Comparison of ENCODE assay signal across 25 cellular contexts in the genomic region with DNA sequence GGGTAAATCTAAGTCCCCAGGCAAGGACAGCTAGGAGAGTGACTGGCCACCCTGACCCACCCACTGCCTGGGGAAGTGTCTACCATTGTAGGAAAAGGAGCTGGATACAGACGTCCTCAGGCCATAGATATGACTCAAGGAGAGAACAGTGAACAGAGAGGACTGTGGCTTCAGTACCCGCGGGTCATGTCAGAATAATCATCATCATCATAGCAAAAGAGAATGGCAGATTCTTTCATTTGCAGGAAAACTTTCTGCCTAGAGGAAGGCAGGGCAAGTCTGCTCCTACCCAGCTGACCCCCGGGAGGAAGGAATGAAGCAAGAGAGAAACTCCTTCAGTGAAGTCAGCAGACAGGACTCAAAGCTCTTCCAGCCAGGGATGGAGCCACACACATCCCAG.
"Had no signal": no experiment of that assay in that cellular context is flagged by ENCODE, and none has a peak within 500 bp of the region (broad histone marks: within the 10 kb centered on the region; RNA-seq: fewer than 3 reads in every experiment).

No MANE protein-coding gene starts in this region.

- H3K27ac Mint-ChIP-seq: dendritic cell treated with granulocyte-macrophage colony-stimulating factor and Interleukin-4, amounts not matched to agents 40 ng/mL and 50 ng/mL, for 4 days; effector memory CD8-positive, alpha-beta T cell; naive thymus-derived CD8-positive, alpha-beta T cell; stimulated activated naive B cell treated with anti-CD40 and anti-IgM and Interleukin-4, amounts not matched to agents 10 μg/mL and 1 μg/mL and 100 μg/mL, for 72 hours; stimulated activated naive CD8-positive, alpha-beta T cell treated with anti-CD3 and anti-CD28 coated beads, Interleukin-15, amount 100 ng/mL, for 72 hours had no signal

- H3K4me1 Mint-ChIP-seq: stimulated activated naive B cell treated with anti-CD40 and anti-IgM and Interleukin-4, amounts not matched to agents 10 μg/mL and 1 μg/mL and 100 μg/mL, for 72 hours; stimulated activated naive CD8-positive, alpha-beta T cell treated with anti-CD3 and anti-CD28 coated beads, Interleukin-15, amount 100 ng/mL, for 72 hours had no signal

- H3K27me3 ChIP-seq: esophagus squamous epithelium, heart right ventricle, right lobe of liver, testis, tibial nerve had no signal

- H3K36me3 ChIP-seq: right lobe of liver had no signal

- H3K27ac ChIP-seq: epithelial cell of prostate, esophagus squamous epithelium, heart right ventricle, parathyroid adenoma, psoas muscle, right lobe of liver, spleen, testis had no signal

- ATAC-seq: effector memory CD8-positive, alpha-beta T cell; heart right ventricle; left lobe of liver; mucosa of descending colon; naive thymus-derived CD8-positive, alpha-beta T cell; psoas muscle; right lobe of liver; stimulated activated naive B cell treated with anti-CD40 and anti-IgM and Interleukin-4, amounts not matched to agents 10 μg/mL and 1 μg/mL and 100 μg/mL, for 72 hours; stimulated activated naive CD8-positive, alpha-beta T cell treated with anti-CD3 and anti-CD28 coated beads, Interleukin-15, amount 100 ng/mL, for 72 hours had no signal

- H3K4me3 Mint-ChIP-seq: dendritic cell treated with granulocyte-macrophage colony-stimulating factor and Interleukin-4, amounts not matched to agents 40 ng/mL and 50 ng/mL, for 4 days; effector memory CD8-positive, alpha-beta T cell; naive thymus-derived CD8-positive, alpha-beta T cell; stimulated activated naive B cell treated with anti-CD40 and anti-IgM and Interleukin-4, amounts not matched to agents 10 μg/mL and 1 μg/mL and 100 μg/mL, for 72 hours; stimulated activated naive CD8-positive, alpha-beta T cell treated with anti-CD3 and anti-CD28 coated beads, Interleukin-15, amount 100 ng/mL, for 72 hours had no signal

- H3K4me1 ChIP-seq: heart right ventricle, parathyroid adenoma, psoas muscle, right lobe of liver had no signal

- H3K36me3 Mint-ChIP-seq: naive thymus-derived CD8-positive, alpha-beta T cell had no signal

- H3K9me3 Mint-ChIP-seq: dendritic cell treated with granulocyte-macrophage colony-stimulating factor and Interleukin-4, amounts not matched to agents 40 ng/mL and 50 ng/mL, for 4 days; effector memory CD8-positive, alpha-beta T cell; naive thymus-derived CD8-positive, alpha-beta T cell; stimulated activated naive B cell treated with anti-CD40 and anti-IgM and Interleukin-4, amounts not matched to agents 10 μg/mL and 1 μg/mL and 100 μg/mL, for 72 hours; stimulated activated naive CD8-positive, alpha-beta T cell treated with anti-CD3 and anti-CD28 coated beads, Interleukin-15, amount 100 ng/mL, for 72 hours had no signal

- H3K4me3 ChIP-seq: esophagus squamous epithelium, heart right ventricle, mucosa of descending colon, psoas muscle, right lobe of liver, spleen, testis, tibial nerve had no signal

- DNase-seq: cerebellar nuclear complex; effector memory CD8-positive, alpha-beta T cell; esophagus squamous epithelium; foreskin fibroblast; heart right ventricle; hypothalamus; islet precursor cell; mucosa of descending colon; naive thymus-derived CD8-positive, alpha-beta T cell; occipital lobe; psoas muscle; retina; right lobe of liver; spleen; stimulated activated CD4-positive, alpha-beta T cell treated with anti-CD3 and anti-CD28 coated beads, Interleukin-15, amount 100 ng/mL, for 24 hours; stimulated activated CD4-positive, alpha-beta T cell treated with anti-CD3 and anti-CD28 coated beads, Interleukin-1b, Interleukin-23, amount 100 ng/mL, for 48 hours; stimulated activated CD4-positive, alpha-beta T cell treated with anti-CD3 and anti-CD28 coated beads, Interleukin-4, amount 100 ng/mL, for 4 hours; stimulated activated naive B cell treated with anti-CD40 and anti-IgM and Interleukin-4, amounts not matched to agents 10 μg/mL and 1 μg/mL and 100 μg/mL, for 72 hours; stimulated activated naive CD8-positive, alpha-beta T cell treated with anti-CD3 and anti-CD28 coated beads, Interleukin-15, amount 100 ng/mL, for 72 hours; testis had no signal

- H3K27me3 Mint-ChIP-seq: stimulated activated naive CD8-positive, alpha-beta T cell treated with anti-CD3 and anti-CD28 coated beads, Interleukin-15, amount 100 ng/mL, for 72 hours had no signal

- H3K9me3 ChIP-seq: esophagus squamous epithelium, heart right ventricle, mucosa of descending colon, psoas muscle, right lobe of liver, spleen, testis, tibial nerve had no signal
